ENCODE assay signal across 17 cellular contexts in genomic region chr14:68386950-68387779, GRCh38.
DNase-seq lines count a peak whose midpoint lies in the region; TF ChIP-seq lines count a peak whose summit lies in the region.
"Had no signal": no experiment of that assay in that cellular context is flagged by ENCODE, and none has a peak within 500 bp of the region (broad histone marks: within the 10 kb centered on the region; RNA-seq: fewer than 3 reads in every experiment).

No MANE protein-coding gene starts in this region.

- H3K4me1 Mint-ChIP-seq in nephron progenitor cell = peaks cover 69% of the 10 kb centered on the region
- peaks cover 19% of the 10 kb centered on the region for H3K4me1 Mint-ChIP-seq in progenitor cell of endocrine pancreas (ENCODE audit: low read depth)

- H2BK12ac ChIP-seq in mesenchymal stem cell (ENCODE audit: low read length in 2 of 2) = no peak overlapping the region

- H3K4me3 Mint-ChIP-seq in nephron progenitor cell = no peak overlapping the region
- no peak overlapping the region for H3K4me3 Mint-ChIP-seq in progenitor cell of endocrine pancreas (ENCODE audit: low read depth)
- H3K4me3 Mint-ChIP-seq: activated B cell treated with CpG ODN at 0.5 μM for 24 hours; activated naive CD4-positive, alpha-beta T cell treated with anti-CD3 and anti-CD28 coated beads, Interleukin-2, amount 50 U/mL, for 24 hours; CD8-positive, alpha-beta memory T cell had no signal

- no peak overlapping the region for H3K18ac ChIP-seq in mesenchymal stem cell (ENCODE audit: low read depth in 1 of 2, low read length in 2 of 2)

- H3K4me2 ChIP-seq in mesenchymal stem cell (ENCODE audit: low read length, poor library complexity, severe bottlenecking) = no peak overlapping the region

- H3K27ac Mint-ChIP-seq in nephron progenitor cell (peak overlapping the region; percentile 43), progenitor cell of endocrine pancreas (no peak overlapping the region)
- H3K27ac Mint-ChIP-seq: activated naive CD4-positive, alpha-beta T cell treated with anti-CD3 and anti-CD28 coated beads, Interleukin-2, amount 50 U/mL, for 24 hours had no signal

- no peaks in the 10 kb centered on the region for H3K79me1 ChIP-seq in mesenchymal stem cell (replicated peaks; ENCODE audit: low read length, poor library complexity, severe bottlenecking)

- no peak overlapping the region for H3K23ac ChIP-seq in mesenchymal stem cell (ENCODE audit: low read length in 2 of 2)

- H3K27ac ChIP-seq in substantia nigra (ENCODE audit: low read depth, low read length, poor library complexity, severe bottlenecking) = no peak overlapping the region
- no peak overlapping the region for H3K27ac ChIP-seq in mesenchymal stem cell (ENCODE audit: low read length, poor library complexity, severe bottlenecking)
- H3K27ac ChIP-seq: SK-N-MC had no signal

- H2BK15ac ChIP-seq in mesenchymal stem cell (ENCODE audit: low read depth, poor library complexity, severe bottlenecking) = no peak overlapping the region

- H3K36me3 ChIP-seq in mesenchymal stem cell (ENCODE audit: control insufficient read depth in 1 of 2, insufficient read depth in 2 of 2, low read depth in 1 of 2, low read length in 2 of 2) = no peaks in the 10 kb centered on the region
- H3K36me3 ChIP-seq: stomach had no signal

- WGBS in mesenchymal stem cell = 62% methylated on average over 4 of the region's 6 CpGs

- H2AFZ ChIP-seq in mesenchymal stem cell (ENCODE audit: low read depth, low read length) = no peak overlapping the region

- no peak overlapping the region for H3K4ac ChIP-seq in mesenchymal stem cell (ENCODE audit: low read depth in 1 of 2, low read length in 2 of 2)

- H2AK5ac ChIP-seq in mesenchymal stem cell (ENCODE audit: low read length, severe bottlenecking) = no peak overlapping the region

- H3K14ac ChIP-seq in mesenchymal stem cell (ENCODE audit: low read length in 2 of 2) = no peak overlapping the region

- no peak overlapping the region for H3K4me3 ChIP-seq in mesenchymal stem cell (ENCODE audit: insufficient read depth in 1 of 2, low read depth in 1 of 2, low read length in 2 of 2)
- H3K4me3 ChIP-seq: coronary artery, SK-N-MC, stomach had no signal

- no peaks in the 10 kb centered on the region for H3K27me3 ChIP-seq in mesenchymal stem cell (ENCODE audit: control insufficient read depth in 1 of 2, insufficient read depth in 1 of 2, low read length in 2 of 2)
- H3K27me3 ChIP-seq: stomach had no signal

- H3K9ac ChIP-seq in mesenchymal stem cell (ENCODE audit: low read length) = no peak overlapping the region

- peak; percentile 74 for DNase-seq in DMS 273 (lab: John Stamatoyannopoulos, UW; ENCODE audit: unreplicated experiment)
- DNase-seq in M059J (ENCODE audit: low read depth) = peak; percentile 24
- peak; percentile 21 for DNase-seq in cerebellar cortex (ENCODE audit: low spot score)
- DNase-seq in nephron progenitor cell = no peak
- no peak for DNase-seq in LoVo (ENCODE audit: low spot score)
- no peak for DNase-seq in progenitor cell of endocrine pancreas (ENCODE audit: low spot score, unreplicated experiment)
- no peak for DNase-seq in substantia nigra (lab: John Stamatoyannopoulos, UW)
- DNase-seq in mesenchymal stem cell = no peak
- DNase-seq: activated B cell treated with CpG ODN at 0.5 μM for 24 hours; CD8-positive, alpha-beta memory T cell; kidney; NCI-H146; right cardiac atrium; stomach had no signal

- TF ChIP-seq CTCF in nephron progenitor cell (IDR thresholded peaks at IDR 0.05) (no peak), progenitor cell of endocrine pancreas (IDR thresholded peaks at IDR 0.05; ENCODE audit: unreplicated experiment) (no peak)

- no peaks in the 10 kb centered on the region for H3K4me1 ChIP-seq in mesenchymal stem cell (ENCODE audit: control insufficient read depth, insufficient read depth, low read depth, low read length)

- H2BK120ac ChIP-seq in mesenchymal stem cell (ENCODE audit: low read depth, low read length) = no peak overlapping the region

- H3K36me3 Mint-ChIP-seq in nephron progenitor cell (ENCODE audit: low read depth) (peaks cover 17% of the 10 kb centered on the region), progenitor cell of endocrine pancreas (ENCODE audit: insufficient read depth) (no peaks in the 10 kb centered on the region)
- H3K36me3 Mint-ChIP-seq: activated naive CD4-positive, alpha-beta T cell treated with anti-CD3 and anti-CD28 coated beads, Interleukin-2, amount 50 U/mL, for 24 hours had no signal

- H3K27me3 Mint-ChIP-seq in nephron progenitor cell (ENCODE audit: low read depth, poor library complexity) (peaks cover 2% of the 10 kb centered on the region), progenitor cell of endocrine pancreas (no peaks in the 10 kb centered on the region)
- H3K27me3 Mint-ChIP-seq: activated B cell treated with CpG ODN at 0.5 μM for 24 hours; activated naive CD4-positive, alpha-beta T cell treated with anti-CD3 and anti-CD28 coated beads, Interleukin-2, amount 50 U/mL, for 24 hours; CD8-positive, alpha-beta memory T cell had no signal

- H3K9me3 ChIP-seq in mesenchymal stem cell (ENCODE audit: control insufficient read depth, low read length) = no peaks in the 10 kb centered on the region
- H3K9me3 ChIP-seq: stomach had no signal

- no peak overlapping the region for H4K91ac ChIP-seq in mesenchymal stem cell (ENCODE audit: low read length)

- no peak overlapping the region for H2BK5ac ChIP-seq in mesenchymal stem cell (ENCODE audit: low read depth, low read length, poor library complexity, severe bottlenecking)

- H3K9me3 Mint-ChIP-seq in nephron progenitor cell (peaks cover 10% of the 10 kb centered on the region), progenitor cell of endocrine pancreas (ENCODE audit: low read depth) (no peaks in the 10 kb centered on the region)
- H3K9me3 Mint-ChIP-seq: activated B cell treated with CpG ODN at 0.5 μM for 24 hours; CD8-positive, alpha-beta memory T cell had no signal

- H4K8ac ChIP-seq in mesenchymal stem cell (ENCODE audit: low read length) = no peak overlapping the region

Comparison
In these comparisons a context has a peak if more than half of its experiments do, and no peak if none do; other contexts are left out.
1. DNase-seq: peak in DMS 273 (single experiment), M059J (single experiment) and cerebellar cortex (single experiment); none in nephron progenitor cell (single experiment), LoVo (single experiment), progenitor cell of endocrine pancreas (single experiment), substantia nigra (0 of 49) and mesenchymal stem cell (single experiment).